In genomic region chr9:125468646-125469045, GRCh38 we compare ENCODE assay signal across 14 cellular contexts.
DNase-seq lines count a peak whose midpoint lies in the region; ATAC-seq, FAIRE-seq and TF ChIP-seq lines count a peak whose summit lies in the region.
"Had no signal": no experiment of that assay in that cellular context is flagged by ENCODE, and none has a peak within 500 bp of the region (broad histone marks: within the 10 kb centered on the region; RNA-seq: fewer than 3 reads in every experiment).

No MANE protein-coding gene starts in this region.

- no peak overlapping the region for H3K23ac ChIP-seq in IMR-90 (ENCODE audit: low read depth, low read length)

- no peak for TF ChIP-seq POLR2A in IMR-90 (IDR thresholded peaks at IDR 0.05; ENCODE audit: low read depth, low read length)
- TF ChIP-seq POLR2A in K562 (conservative IDR thresholded peaks at IDR 0.05), result no peak
- TF ChIP-seq POLR2A in right lobe of liver (IDR thresholded peaks at IDR 0.05), result no peak

- CTCF ChIA-PET in IMR-90 (lab: Yijun Ruan, JAX), result no interaction called here
- CTCF ChIA-PET in K562 (lab: Yijun Ruan, JAX; ENCODE audit: low intra/inter-chr PET ratio), result no interaction called here

- H3K36me3 ChIP-seq in IMR-90 (ENCODE audit: control insufficient read depth, insufficient read depth, low read length) (peaks cover 5% of the 10 kb centered on the region; the same call in 1 of the 2 replicates), K562 (ENCODE audit: control insufficient read depth, insufficient read depth, low read length) (peaks cover 5% of the 10 kb centered on the region; the same call in 1 of the 3 replicates), right lobe of liver (no peaks in the 10 kb centered on the region), stomach smooth muscle (ENCODE audit: control insufficient read depth in 2 of 2, insufficient read depth in 2 of 2, low read length in 2 of 2) (no peaks in the 10 kb centered on the region)

- no peak overlapping the region for H3K9ac ChIP-seq in IMR-90 (ENCODE audit: low read depth, low read length)
- no peak overlapping the region; a peak in 1 of 4 replicates for H3K9ac ChIP-seq in K562 (ENCODE audit: insufficient read depth in 1 of 2, low read depth in 2 of 2, low read length in 2 of 2)
- no peak overlapping the region for H3K9ac ChIP-seq in stomach smooth muscle (ENCODE audit: low read length in 2 of 2)
- H3K9ac ChIP-seq: BLaER1 treated with 17β-estradiol and CSF1 and Interleukin-3, amounts not matched to agents 10 nM and 100 nM had no signal

- no peaks in the 10 kb centered on the region for H3K79me2 ChIP-seq in K562 (ENCODE audit: control insufficient read depth, insufficient read depth, low read length)

- no peak overlapping the region for H3K4me3 ChIP-seq in IMR-90 (ENCODE audit: insufficient read depth, low read depth, low read length)
- H3K4me3 ChIP-seq in K562, result no peak overlapping the region
- no peak overlapping the region for H3K4me3 ChIP-seq in right lobe of liver
- no peak overlapping the region for H3K4me3 ChIP-seq in stomach smooth muscle (ENCODE audit: low read length in 2 of 2)
- H3K4me3 ChIP-seq: BLaER1 treated with 17β-estradiol and CSF1 and Interleukin-3, amounts not matched to agents 10 nM and 100 nM had no signal

- intact Hi-C loops in IMR-90 (cut with micrococcal nuclease), result no loop called here
- intact Hi-C loops in K562 (cut with micrococcal nuclease), result no loop called here
- intact Hi-C loops in right lobe of liver (cut with DNase I), result no loop called here

- no peak for TF ChIP-seq EP300 in K562 (IDR thresholded peaks at IDR 0.05; ENCODE audit: low read length)

- dilution Hi-C loops in IMR-90 (cut with HindIII; ENCODE audit: low sequenced_read_pairs, unreplicated experiment), result no loop called here

- H3K27me3 ChIP-seq in IMR-90 (ENCODE audit: control insufficient read depth, insufficient read depth, low read length) (no peaks in the 10 kb centered on the region), K562 (ENCODE audit: control insufficient read depth in 2 of 2, insufficient read depth in 2 of 2, low read length in 2 of 2) (no peaks in the 10 kb centered on the region), right lobe of liver (no peaks in the 10 kb centered on the region), stomach smooth muscle (ENCODE audit: control insufficient read depth in 1 of 2, insufficient read depth in 2 of 2, low read length in 2 of 2) (no peaks in the 10 kb centered on the region)
- H3K27me3 ChIP-seq: BLaER1 treated with 17β-estradiol and CSF1 and Interleukin-3, amounts not matched to agents 10 nM and 100 nM had no signal

- BruUV-seq in IMR-90 (replicated peaks; lab: Mats Ljungman, UMichigan) (no TSS peak), K562 (replicated peaks; lab: Mats Ljungman, UMichigan) (no TSS peak)

- no peak overlapping the region for H2BK5ac ChIP-seq in IMR-90 (ENCODE audit: low read depth, low read length, poor library complexity, severe bottlenecking)

- no peak overlapping the region for H4K5ac ChIP-seq in IMR-90 (ENCODE audit: low read depth, low read length)

- H3K14ac ChIP-seq in IMR-90 (replicated peaks; ENCODE audit: low read depth, low read length), result 0 out of 2 replicates have a peak overlapping the region, but pooled peaks have one; percentile 20

- WGBS in IMR-90 (ENCODE audit: extremely low coverage in 2 of 2, insufficient read length in 1 of 2), 2 experiments, result no CpG with 5 or more reads among the region's 8 CpGs
- 76% methylated on average over 8 of the region's 8 CpGs for WGBS in K562 (ENCODE audit: insufficient coverage, low coverage, missing lambda C conversion rate)
- WGBS in right lobe of liver (ENCODE audit: insufficient coverage, low coverage, low lambda C conversion rate, missing lambda C conversion rate), result 35% methylated on average over 8 of the region's 8 CpGs

- H3K4me1 ChIP-seq in IMR-90 (ENCODE audit: control insufficient read depth, insufficient read depth, low read length) (peaks cover 18% of the 10 kb centered on the region), K562 (replicated peaks in 1 of 2; ENCODE audit: control insufficient read depth in 2 of 2, insufficient read depth in 2 of 2, low read length in 2 of 2) (peaks cover 9 to 24% of the 10 kb centered on the region in 2 experiments), right lobe of liver (peaks cover 0 to 43% (median 21%) of the 10 kb centered on the region in 4 donors), stomach smooth muscle (ENCODE audit: control insufficient read depth, insufficient read depth, low read length) (peaks cover 58% of the 10 kb centered on the region)
- H3K4me1 ChIP-seq: BLaER1 treated with 17β-estradiol and CSF1 and Interleukin-3, amounts not matched to agents 10 nM and 100 nM had no signal

- H2AK9ac ChIP-seq in IMR-90 (replicated peaks; ENCODE audit: low read depth, low read length, poor library complexity), result peak overlapping the region; percentile 49

- no peak overlapping the region for H3K56ac ChIP-seq in IMR-90 (ENCODE audit: extremely low read depth, insufficient read depth, low read length)

- no peak for TF ChIP-seq RAD21 in IMR-90 (IDR thresholded peaks at IDR 0.05; ENCODE audit: low read length)
- TF ChIP-seq RAD21 in K562 (CRISPR knock-in tag; conservative IDR thresholded peaks at IDR 0.05 in 1 of 2, IDR thresholded peaks at IDR 0.05 in 1 of 2), result no peak

- no peak for DNase-seq in IMR-90
- no peak for DNase-seq in K562 (ENCODE audit: extremely low read depth in 1 of 4, low spot score in 3 of 4)
- peak; percentile 60 to 84 (median 77) for DNase-seq in right lobe of liver
- DNase-seq in stimulated activated CD8-positive, alpha-beta memory T cell treated with anti-CD3 and anti-CD28 coated beads, Interleukin-4, amount 100 ng/mL, for 48 hours, result no peak
- no peak for DNase-seq in central memory CD4-positive, alpha-beta T cell
- DNase-seq: ACHN; CD4-positive, CD25-positive, alpha-beta regulatory T cell; DMS53; GF-D8; HCEC 1CT; HFFc6 had no signal

- ATAC-seq in IMR-90 (ENCODE audit: low read depth), result no peak
- no peak for ATAC-seq in K562
- peak; percentile 83 to 87 (median 86) for ATAC-seq in right lobe of liver
- no peak for ATAC-seq in activated CD4-positive, CD25-positive, alpha-beta regulatory T cell treated with anti-CD3 and anti-CD28 coated beads, Interleukin-2, amount 50 U/mL, for 24 hours

- 0 out of 2 replicates have a peak overlapping the region, but pooled peaks have one; percentile 15 for H3K4ac ChIP-seq in IMR-90 (ENCODE audit: low read depth, low read length)

- H3K9me1 ChIP-seq in IMR-90 (ENCODE audit: insufficient read depth, low read length), result peaks cover 7% of the 10 kb centered on the region; the same call in 1 of the 2 replicates
- H3K9me1 ChIP-seq in K562 (ENCODE audit: control insufficient read depth, insufficient read depth, low read length), result no peaks in the 10 kb centered on the region

- H2AK5ac ChIP-seq in IMR-90 (ENCODE audit: low read depth, low read length), result no peak overlapping the region

- no peak overlapping the region for H3K18ac ChIP-seq in IMR-90 (ENCODE audit: low read depth, low read length)

- no peak overlapping the region for H4K8ac ChIP-seq in IMR-90 (ENCODE audit: low read depth in 2 of 2, low read length in 2 of 2)

- in situ Hi-C loops in IMR-90 (cut with MboI; ENCODE audit: low sequenced_read_pairs), result no loop called here
- in situ Hi-C loops in K562 (cut with MboI), result no loop called here

- H2AFZ ChIP-seq in IMR-90 (replicated peaks; ENCODE audit: low read length, poor library complexity) (no peak overlapping the region), K562 (ENCODE audit: low read depth, low read length) (no peak overlapping the region)

- POLR2A ChIA-PET in IMR-90 (lab: Charles Lee; ENCODE audit: unreplicated experiment), result no interaction called here
- POLR2A ChIA-PET in K562 (lab: Yijun Ruan, JAX), result interaction anchor here (0.6 kb wide), 3 partner anchors 14 to 52 kb away, joined by 3 read pairs; no protein-coding TSS in a partner anchor

- FAIRE-seq in K562 (lab: Jason Lieb, UNC), result no peak

- peak overlapping the region; percentile 18; the same call in 1 of the 2 replicates for H4K91ac ChIP-seq in IMR-90 (ENCODE audit: insufficient read depth, low read depth, low read length)

- H3K4me2 ChIP-seq in IMR-90 (ENCODE audit: low read depth, low read length), result no peak overlapping the region
- no peak overlapping the region for H3K4me2 ChIP-seq in K562 (ENCODE audit: insufficient read depth, low read length)
- H3K4me2 ChIP-seq: BLaER1 treated with 17β-estradiol and CSF1 and Interleukin-3, amounts not matched to agents 10 nM and 100 nM had no signal

- TF ChIP-seq CTCF in IMR-90 (conservative IDR thresholded peaks at IDR 0.05; ENCODE audit: low read depth, low read length) (no peak), K562 (IDR thresholded peaks at IDR 0.05 in 2 of 3, conservative IDR thresholded peaks at IDR 0.05 in 1 of 3; ENCODE audit: insufficient read depth in 2 of 3, low read depth in 1 of 3, low read length in 3 of 3) (no peak), right lobe of liver (IDR thresholded peaks at IDR 0.05) (no peak)

- H2BK120ac ChIP-seq in IMR-90 (ENCODE audit: low read depth, low read length), result no peak overlapping the region

- H4K20me1 ChIP-seq in IMR-90 (ENCODE audit: insufficient read depth, low read length), result peaks cover 8% of the 10 kb centered on the region; the same call in 1 of the 2 replicates
- no peaks in the 10 kb centered on the region for H4K20me1 ChIP-seq in K562 (replicated peaks; ENCODE audit: control insufficient read depth, insufficient read depth, low read length)

- no peaks in the 10 kb centered on the region for H3K9me3 ChIP-seq in IMR-90 (ENCODE audit: control insufficient read depth, insufficient read depth, low read length)
- H3K9me3 ChIP-seq in K562 (replicated peaks; ENCODE audit: control insufficient read depth, insufficient read depth, low read depth, low read length), result no peaks in the 10 kb centered on the region
- H3K9me3 ChIP-seq in right lobe of liver, result no peaks in the 10 kb centered on the region
- H3K9me3 ChIP-seq in stomach smooth muscle (ENCODE audit: control insufficient read depth in 2 of 2, low read length in 2 of 2), result no peaks in the 10 kb centered on the region
- H3K9me3 ChIP-seq: BLaER1 treated with 17β-estradiol and CSF1 and Interleukin-3, amounts not matched to agents 10 nM and 100 nM had no signal

- H3K27ac ChIP-seq in IMR-90 (ENCODE audit: insufficient read depth, low read length) (no peak overlapping the region), K562 (ENCODE audit: extremely low read depth, low read depth, low read length) (no peak overlapping the region), right lobe of liver (peak overlapping the region in 2 of 3 donors; percentile 64 to 73), stomach smooth muscle (ENCODE audit: low read length) (peak overlapping the region; percentile 37)
- H3K27ac ChIP-seq: BLaER1 treated with 17β-estradiol and CSF1 and Interleukin-3, amounts not matched to agents 10 nM and 100 nM had no signal

- H3K79me1 ChIP-seq in IMR-90 (ENCODE audit: low read depth in 1 of 2, low read length in 2 of 2), result peaks cover 15 to 25% of the 10 kb centered on the region in 2 experiments

- no peak overlapping the region for H2BK15ac ChIP-seq in IMR-90 (ENCODE audit: low read depth, low read length)

- H2BK20ac ChIP-seq in IMR-90 (ENCODE audit: low read depth, low read length), result no peak overlapping the region

TF ChIP-seq in IMR-90, 13 proteins besides CTCF, POLR2A, EP300 and RAD21 (continues in another document):
- no peak for TF ChIP-seq FOS (IDR thresholded peaks at IDR 0.05; ENCODE audit: low read depth, low read length)

TF ChIP-seq in K562, 482 proteins besides CTCF, POLR2A, EP300 and RAD21 (continues in another document):
- no peak for TF ChIP-seq RUNX1 (IDR thresholded peaks at IDR 0.05; ENCODE audit: low read depth)

Comparison
In these comparisons a context has a peak if more than half of its experiments do, and no peak if none do; other contexts are left out.
1. ATAC-seq: peak in right lobe of liver (4 of 4); none in IMR-90 (single experiment), K562 (single experiment) and activated CD4-positive, CD25-positive, alpha-beta regulatory T cell treated with anti-CD3 and anti-CD28 coated beads, Interleukin-2, amount 50 U/mL, for 24 hours (0 of 2).
2. DNase-seq: peak in right lobe of liver (3 of 3); none in IMR-90 (single experiment), K562 (0 of 4), stimulated activated CD8-positive, alpha-beta memory T cell treated with anti-CD3 and anti-CD28 coated beads, Interleukin-4, amount 100 ng/mL, for 48 hours (single experiment) and central memory CD4-positive, alpha-beta T cell (single experiment).
3. H3K27ac ChIP-seq: peak in right lobe of liver (2 of 3) and stomach smooth muscle (single experiment); none in IMR-90 (single experiment) and K562 (single experiment).